Comparison of ENCODE assay signal across 8 cellular contexts in genomic region chr20:58481541-58482021, GRCh38. TPM values are rescaled to one million over a fixed set of nuclear protein-coding genes. Genes with fewer than 3 reads are reported as not detected.
DNase-seq lines count a peak whose midpoint lies in the region; ATAC-seq and TF ChIP-seq lines count a peak whose summit lies in the region.

No MANE protein-coding gene starts in this region.

- no peak overlapping the region for H3K4me3 ChIP-seq in CD4-positive, alpha-beta memory T cell (ENCODE audit: low read length in 2 of 2)
- H3K4me3 ChIP-seq in fibroblast of villous mesenchyme (ENCODE audit: low read depth, low read length): no peak overlapping the region

- ATAC-seq in activated CD8-positive, alpha-beta memory T cell treated with anti-CD3 and anti-CD28 coated beads, Interleukin-2, amount 10 ng/mL, durations not matched to agents 7 days and 5 days: no peak
- no peak for ATAC-seq in HG03442 (IDR thresholded peaks at IDR 0.05; ENCODE audit: unreplicated experiment)

- H3K36me3 Mint-ChIP-seq in CD4-positive, alpha-beta memory T cell: peaks cover 7 to 19% of the 10 kb centered on the region in 2 donors
- H3K36me3 Mint-ChIP-seq in activated CD8-positive, alpha-beta memory T cell treated with anti-CD3 and anti-CD28 coated beads, Interleukin-2, amount 10 ng/mL, durations not matched to agents 7 days and 5 days: peaks cover 8% of the 10 kb centered on the region

- intact Hi-C loops in CD4-positive, alpha-beta memory T cell (cut with micrococcal nuclease): no loop called here

- H3K36me3 ChIP-seq in CD4-positive, alpha-beta memory T cell (ENCODE audit: insufficient read depth, low read length): no peaks in the 10 kb centered on the region

- H3K9me3 Mint-ChIP-seq in CD4-positive, alpha-beta memory T cell: peaks cover 0 to 36% (median 25%) of the 10 kb centered on the region in 8 donors
- peaks cover 17% of the 10 kb centered on the region for H3K9me3 Mint-ChIP-seq in activated CD8-positive, alpha-beta memory T cell treated with anti-CD3 and anti-CD28 coated beads, Interleukin-2, amount 10 ng/mL, durations not matched to agents 7 days and 5 days (ENCODE audit: low read depth)

- CTCF ChIA-PET in CD4-positive, alpha-beta memory T cell (lab: Charles Lee; ENCODE audit: partially characterized antibody): interaction anchor here (0.7 to 1.7 kb wide), 6 partner anchors 12 to 371 kb away, joined by 3 to 9 read pairs (median 5); partner anchors contain the start of genes GNAS and STX16
- CTCF ChIA-PET in activated CD8-positive, alpha-beta memory T cell treated with anti-CD3 and anti-CD28 coated beads, Interleukin-2, amount 10 ng/mL, durations not matched to agents 7 days and 5 days (lab: Charles Lee): interaction anchor here (0.6 to 2.1 kb wide), 6 partner anchors 8 to 372 kb away, joined by 3 to 13 read pairs (median 4); partner anchors contain the start of gene STX16

- H3K27me3 Mint-ChIP-seq in CD4-positive, alpha-beta memory T cell: peaks cover 6 to 10% of the 10 kb centered on the region in 2 donors
- H3K27me3 Mint-ChIP-seq in activated CD8-positive, alpha-beta memory T cell treated with anti-CD3 and anti-CD28 coated beads, Interleukin-2, amount 10 ng/mL, durations not matched to agents 7 days and 5 days: peaks cover 11% of the 10 kb centered on the region

- H3K4me1 ChIP-seq in CD4-positive, alpha-beta memory T cell (ENCODE audit: insufficient read depth, low read length): no peaks in the 10 kb centered on the region

- H3K9me3 ChIP-seq in CD4-positive, alpha-beta memory T cell (ENCODE audit: control insufficient read depth in 1 of 2, low read length in 2 of 2): peaks cover 0 to 3% of the 10 kb centered on the region in 2 donors

- H3K27me3 ChIP-seq in CD4-positive, alpha-beta memory T cell (ENCODE audit: insufficient read depth, low read length): no peaks in the 10 kb centered on the region

- no peak overlapping the region for H3K27ac Mint-ChIP-seq in CD4-positive, alpha-beta memory T cell
- H3K27ac Mint-ChIP-seq in activated CD8-positive, alpha-beta memory T cell treated with anti-CD3 and anti-CD28 coated beads, Interleukin-2, amount 10 ng/mL, durations not matched to agents 7 days and 5 days: no peak overlapping the region

- peak; percentile 70 for TF ChIP-seq CTCF in LNCAP (IDR thresholded peaks at IDR 0.05)
- peak; percentile 91 for TF ChIP-seq CTCF in fibroblast of villous mesenchyme (IDR thresholded peaks at IDR 0.05; ENCODE audit: insufficient read depth, low read depth, low read length)

- H3K4me3 Mint-ChIP-seq in CD4-positive, alpha-beta memory T cell: peak overlapping the region in 1 of 8 donors; percentile 26
- H3K4me3 Mint-ChIP-seq in activated CD8-positive, alpha-beta memory T cell treated with anti-CD3 and anti-CD28 coated beads, Interleukin-2, amount 10 ng/mL, durations not matched to agents 7 days and 5 days: no peak overlapping the region

- H3K27ac ChIP-seq in CD4-positive, alpha-beta memory T cell (ENCODE audit: low read depth, low read length): no peak overlapping the region

- H3K4me1 Mint-ChIP-seq in CD4-positive, alpha-beta memory T cell: peaks cover 0 to 4% (median 2%) of the 10 kb centered on the region in 4 donors
- no peaks in the 10 kb centered on the region for H3K4me1 Mint-ChIP-seq in activated CD8-positive, alpha-beta memory T cell treated with anti-CD3 and anti-CD28 coated beads, Interleukin-2, amount 10 ng/mL, durations not matched to agents 7 days and 5 days

- POLR2A ChIA-PET in CD4-positive, alpha-beta memory T cell (lab: Charles Lee; ENCODE audit: partially characterized antibody): interaction anchor here (1.7 kb wide), 1 partner anchor 170 kb away, joined by 7 read pairs; the partner anchor contains the start of gene STX16

- peak in 3 of 5 donors; percentile 14 to 52 (median 35) for DNase-seq in CD4-positive, alpha-beta memory T cell
- DNase-seq in activated CD8-positive, alpha-beta memory T cell treated with anti-CD3 and anti-CD28 coated beads, Interleukin-2, amount 10 ng/mL, durations not matched to agents 7 days and 5 days: peak; percentile 45
- DNase-seq in fibroblast of villous mesenchyme (ENCODE audit: low read depth): peak; percentile 60
- DNase-seq in renal cortical epithelial cell (ENCODE audit: low read depth): peak; percentile 10
- no peak for DNase-seq in NCI-H2227 treated with DMSO at 0.1 percent for 48 hours (lab: John Stamatoyannopoulos, UW)
- DNase-seq in NCI-H2081 (lab: John Stamatoyannopoulos, UW): no peak

RNA-seq across cellular contexts. Expression of gene APCDD1L, which starts 33.6 kb away (rescaled TPM):
- not detected for total RNA-seq in CD4-positive, alpha-beta memory T cell
- under 1 TPM in 1 of 2 donors, not detected in 1; 0.11 TPM for polyA plus RNA-seq in CD4-positive, alpha-beta memory T cell
- not detected for total RNA-seq in activated CD8-positive, alpha-beta memory T cell treated with anti-CD3 and anti-CD28 coated beads, Interleukin-2, amount 10 ng/mL, durations not matched to agents 7 days and 5 days
- 0.86 and 2.9 TPM in 2 replicates for total RNA-seq in fibroblast of villous mesenchyme
- total RNA-seq in renal cortical epithelial cell: 5.7 and 13.7 TPM in 2 replicates

Comparison
In these comparisons a context has a peak if more than half of its experiments do, and no peak if none do; other contexts are left out.
1. DNase-seq: peak in CD4-positive, alpha-beta memory T cell (3 of 5), activated CD8-positive, alpha-beta memory T cell treated with anti-CD3 and anti-CD28 coated beads, Interleukin-2, amount 10 ng/mL, durations not matched to agents 7 days and 5 days (single experiment), fibroblast of villous mesenchyme (single experiment) and renal cortical epithelial cell (single experiment); none in NCI-H2227 treated with DMSO at 0.1 percent for 48 hours (single experiment) and NCI-H2081 (0 of 2).